Comparison of ENCODE assay signal across 8 cellular contexts in the genomic region with DNA sequence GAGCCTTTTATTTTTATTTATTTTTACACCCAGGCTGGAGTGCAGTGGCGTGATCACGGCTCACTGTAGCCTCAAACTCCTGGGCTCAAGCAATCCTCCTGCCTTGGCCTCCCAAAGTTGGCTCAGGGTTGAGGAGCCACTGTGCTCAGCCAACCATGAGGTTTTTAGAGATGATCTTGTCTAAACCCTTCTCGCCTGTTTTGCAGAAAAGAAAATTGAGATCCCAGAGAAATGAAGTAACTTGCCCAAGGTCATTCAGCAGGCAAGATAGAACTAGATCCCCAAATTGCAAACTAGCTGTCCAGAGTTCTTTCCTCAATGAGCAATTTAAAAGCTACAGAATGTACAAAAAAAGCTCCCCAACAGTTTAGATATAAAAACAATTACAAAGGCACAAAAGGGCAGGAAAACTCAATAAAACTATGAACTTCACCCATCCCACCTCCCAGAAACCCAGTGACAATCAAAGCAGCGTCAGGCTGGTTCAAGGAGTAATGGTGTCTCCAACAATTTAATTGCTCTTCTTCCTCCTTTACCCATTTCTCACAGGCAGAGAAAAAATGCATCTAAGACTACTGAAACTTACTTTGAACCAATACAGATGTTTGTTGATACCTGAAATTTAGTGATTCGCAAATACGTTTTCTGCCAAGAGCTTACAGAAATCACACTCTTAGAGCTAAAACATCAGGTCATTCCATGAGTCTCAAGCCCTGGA.
DNase-seq lines count a peak whose midpoint lies in the region; ATAC-seq and TF ChIP-seq lines count a peak whose summit lies in the region.

No MANE protein-coding gene starts in this region.

- peak overlapping the region; percentile 87 for H3K4me3 Mint-ChIP-seq in activated naive CD8-positive, alpha-beta T cell treated with anti-CD3 and anti-CD28 coated beads, Interleukin-2, amount 50 U/mL, for 24 hours

- H3K36me3 ChIP-seq in iPS-15b (ENCODE audit: control insufficient read depth, insufficient read depth, low read length): no peaks in the 10 kb centered on the region

- H3K27me3 Mint-ChIP-seq in activated naive CD8-positive, alpha-beta T cell treated with anti-CD3 and anti-CD28 coated beads, Interleukin-2, amount 50 U/mL, for 24 hours: peaks cover 16% of the 10 kb centered on the region

- H3K27ac Mint-ChIP-seq in activated naive CD8-positive, alpha-beta T cell treated with anti-CD3 and anti-CD28 coated beads, Interleukin-2, amount 50 U/mL, for 24 hours: peak overlapping the region; percentile 90

- H3K27ac ChIP-seq in HL-60 (replicated peaks) (no peak overlapping the region), skin epidermis (peak overlapping the region in 20 of 21 experiments; percentile 77 to 96 (median 88))

- peaks cover 23% of the 10 kb centered on the region for H3K4me1 Mint-ChIP-seq in activated naive CD8-positive, alpha-beta T cell treated with anti-CD3 and anti-CD28 coated beads, Interleukin-2, amount 50 U/mL, for 24 hours

- peaks cover 8% of the 10 kb centered on the region for H3K27me3 ChIP-seq in HL-60 (ENCODE audit: insufficient read depth, poor library complexity, severe bottlenecking)
- peaks cover 3% of the 10 kb centered on the region for H3K27me3 ChIP-seq in iPS-15b (ENCODE audit: control insufficient read depth, insufficient read depth, low read length)

- H3K4me1 ChIP-seq in iPS-15b (ENCODE audit: control insufficient read depth, insufficient read depth, low read length): peaks cover 4% of the 10 kb centered on the region

- H3K9me3 Mint-ChIP-seq in activated naive CD8-positive, alpha-beta T cell treated with anti-CD3 and anti-CD28 coated beads, Interleukin-2, amount 50 U/mL, for 24 hours: no peaks in the 10 kb centered on the region

- DNase-seq in HL-60 (ENCODE audit: low read depth in 1 of 2, low spot score in 1 of 2): no peak
- DNase-seq in activated naive CD8-positive, alpha-beta T cell treated with anti-CD3 and anti-CD28 coated beads, Interleukin-2, amount 50 U/mL, for 24 hours: no peak
- DNase-seq in AG20443 (ENCODE audit: low spot score): no peak
- no peak for DNase-seq in NCI-H1092 (lab: John Stamatoyannopoulos, UW)

- no peak for TF ChIP-seq CTCF in HL-60 (IDR thresholded peaks at IDR 0.05; ENCODE audit: insufficient read depth, low read length)

- no peaks in the 10 kb centered on the region for H3K9me3 ChIP-seq in iPS-15b (ENCODE audit: control insufficient read depth, insufficient read depth, low read length)

- H3K36me3 Mint-ChIP-seq in activated naive CD8-positive, alpha-beta T cell treated with anti-CD3 and anti-CD28 coated beads, Interleukin-2, amount 50 U/mL, for 24 hours (ENCODE audit: low read depth): peaks cover 5% of the 10 kb centered on the region

- no peak overlapping the region for H3K9ac ChIP-seq in iPS-15b (ENCODE audit: low read depth, low read length)

- ATAC-seq in activated naive CD8-positive, alpha-beta T cell treated with anti-CD3 and anti-CD28 coated beads, Interleukin-2, amount 50 U/mL, for 24 hours: no peak
- ATAC-seq in HG03045 (IDR thresholded peaks at IDR 0.05; ENCODE audit: unreplicated experiment): no peak
- no peak for ATAC-seq in GM18907 (IDR thresholded peaks at IDR 0.05; ENCODE audit: unreplicated experiment)

- H3K4me3 ChIP-seq in HL-60 (replicated peaks; ENCODE audit: insufficient read depth, low read length) (peak overlapping the region; percentile 53), iPS-15b (ENCODE audit: low read depth, low read length) (peak overlapping the region; percentile 74), skin epidermis (peak overlapping the region; percentile 43 to 58 (median 53))
